8 cellular contexts compared by ENCODE assay signal in the genomic region with DNA sequence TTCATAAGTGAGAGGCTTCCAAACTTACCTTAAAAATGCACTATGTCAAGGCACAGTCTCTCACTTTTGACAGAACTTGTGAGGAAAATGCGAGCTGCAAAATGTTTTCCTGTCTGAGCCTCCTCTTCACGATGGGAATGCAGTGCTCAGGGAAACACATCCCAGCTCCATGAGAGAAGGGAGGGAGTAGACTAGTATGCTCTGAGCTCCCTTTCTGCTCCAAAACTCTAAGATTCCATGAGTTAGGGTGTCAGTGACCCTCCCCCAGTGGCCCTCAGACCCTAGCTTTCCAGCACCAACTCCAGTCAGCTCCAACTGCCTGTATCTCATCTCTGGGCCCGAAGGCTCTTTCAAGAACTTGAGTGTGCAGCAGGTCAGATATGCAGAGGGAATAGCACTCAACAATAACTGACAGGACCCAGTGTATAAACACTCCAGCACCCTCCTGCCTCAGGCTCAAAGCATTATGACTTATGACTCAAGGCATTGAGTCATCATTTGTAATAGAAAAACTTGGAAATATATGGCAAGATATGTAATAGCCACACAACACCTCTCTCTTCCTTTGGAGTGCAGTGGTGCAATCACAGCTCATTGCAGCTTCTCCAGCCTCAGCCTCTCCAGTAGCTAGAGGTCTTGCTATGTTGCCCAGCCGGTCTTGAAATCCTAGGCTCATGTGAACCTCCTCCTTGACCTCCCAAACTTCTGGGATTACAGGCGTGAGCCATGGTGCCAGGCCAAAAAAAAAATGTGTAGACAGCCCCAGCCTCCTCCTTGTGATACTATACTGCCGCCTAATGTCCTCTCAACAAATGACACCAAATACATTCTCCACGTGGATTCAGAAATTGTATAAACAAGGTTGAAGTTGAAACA. TPM values are rescaled to one million over a fixed set of nuclear protein-coding genes. Genes with fewer than 3 reads are reported as not detected.
A peak's percentile ranks its signal among the peaks of the same experiment; 100 is the strongest.
DNase-seq lines count a peak whose midpoint lies in the region; ATAC-seq and TF ChIP-seq lines count a peak whose summit lies in the region.

No MANE protein-coding gene starts in this region.

- TF ChIP-seq CTCF in LNCAP (IDR thresholded peaks at IDR 0.05), result peak; percentile 88

- peak; percentile 91 for ATAC-seq in Right ventricle myocardium inferior
- peak; percentile 61 to 64 for ATAC-seq in naive thymus-derived CD8-positive, alpha-beta T cell
- ATAC-seq in GM21447 (IDR thresholded peaks at IDR 0.05; ENCODE audit: unreplicated experiment), result no peak

- POLR2A ChIA-PET in naive thymus-derived CD8-positive, alpha-beta T cell (lab: Charles Lee), result interaction anchor here (1.3 kb wide), 1 partner anchor 16 kb away, joined by 5 read pairs; no protein-coding TSS in a partner anchor

- peaks cover 0 to 5% (median under 1%) of the 10 kb centered on the region in 4 donors for H3K4me1 Mint-ChIP-seq in naive thymus-derived CD8-positive, alpha-beta T cell

- H3K9me3 Mint-ChIP-seq in naive thymus-derived CD8-positive, alpha-beta T cell, result peaks cover 0 to 17% (median 7%) of the 10 kb centered on the region in 9 donors

- DNase-seq in Right ventricle myocardium inferior (ENCODE audit: missing footprints) (no peak), cardiac septum (ENCODE audit: low spot score) (no peak), SJSA1 (ENCODE audit: low read depth in 1 of 2, low spot score in 2 of 2) (peak; percentile 72 to 93), epidermal melanocyte (ENCODE audit: insufficient read length, low spot score) (peak; percentile 56), ureter (ENCODE audit: low spot score) (no peak)
- peak in 5 of 10 donors; percentile 20 to 60 (median 55) for DNase-seq in naive thymus-derived CD8-positive, alpha-beta T cell

- H3K36me3 ChIP-seq in SJSA1, result no peaks in the 10 kb centered on the region

- H3K27ac ChIP-seq in SJSA1, result peak overlapping the region; percentile 46

- H3K4me3 ChIP-seq in SJSA1, result no peak overlapping the region

- no peaks in the 10 kb centered on the region for H3K27me3 ChIP-seq in SJSA1 (replicated peaks)

- peak overlapping the region in 3 of 10 donors; percentile 18 to 53 (median 28) for H3K27ac Mint-ChIP-seq in naive thymus-derived CD8-positive, alpha-beta T cell

- H3K4me1 ChIP-seq in SJSA1 (replicated peaks), result peaks cover 29% of the 10 kb centered on the region

- intact Hi-C loops in Right ventricle myocardium inferior (cut with DNase I), result loop anchor here (1.0 to 5.0 kb wide), 2 partner anchors 112 to 184 kb away; no protein-coding TSS in a partner anchor
- intact Hi-C loops in cardiac septum (cut with DNase I), result loop anchor here (2.0 to 5.0 kb wide), 3 partner anchors 96 to 186 kb away; partner anchors contain the start of genes APMAP and VSX1

- peaks cover 0 to 9% (median 5%) of the 10 kb centered on the region in 3 donors for H3K36me3 Mint-ChIP-seq in naive thymus-derived CD8-positive, alpha-beta T cell

- H3K27me3 Mint-ChIP-seq in naive thymus-derived CD8-positive, alpha-beta T cell, result peaks cover 2 to 8% (median 7%) of the 10 kb centered on the region in 5 donors

- no peak overlapping the region for H3K4me3 Mint-ChIP-seq in naive thymus-derived CD8-positive, alpha-beta T cell

- H3K9me3 ChIP-seq in SJSA1 (replicated peaks), result no peaks in the 10 kb centered on the region

RNA-seq across cellular contexts. Expression of gene ENTPD6, which starts 16.7 kb away (rescaled TPM):
- total RNA-seq in Right ventricle myocardium inferior (132 TPM), cardiac septum (102 TPM), ureter (53.3 TPM)
- 68.0 and 77.0 TPM in 2 replicates for total RNA-seq in SJSA1 (2014; rRNA removed; shearing (Covaris generic))
- 100 to 1,000 TPM; 109 to 110 TPM for total RNA-seq in naive thymus-derived CD8-positive, alpha-beta T cell
- 10 to 100 TPM; 39.9 to 50.5 (median 44.7) TPM for polyA plus RNA-seq in naive thymus-derived CD8-positive, alpha-beta T cell

Comparison
In these comparisons a context has a peak if more than half of its experiments do, and no peak if none do; other contexts are left out.
1. DNase-seq: peak in SJSA1 (2 of 2) and epidermal melanocyte (single experiment); none in Right ventricle myocardium inferior (single experiment), cardiac septum (single experiment) and ureter (single experiment).